11 cellular contexts compared by ENCODE assay signal in the genomic region with DNA sequence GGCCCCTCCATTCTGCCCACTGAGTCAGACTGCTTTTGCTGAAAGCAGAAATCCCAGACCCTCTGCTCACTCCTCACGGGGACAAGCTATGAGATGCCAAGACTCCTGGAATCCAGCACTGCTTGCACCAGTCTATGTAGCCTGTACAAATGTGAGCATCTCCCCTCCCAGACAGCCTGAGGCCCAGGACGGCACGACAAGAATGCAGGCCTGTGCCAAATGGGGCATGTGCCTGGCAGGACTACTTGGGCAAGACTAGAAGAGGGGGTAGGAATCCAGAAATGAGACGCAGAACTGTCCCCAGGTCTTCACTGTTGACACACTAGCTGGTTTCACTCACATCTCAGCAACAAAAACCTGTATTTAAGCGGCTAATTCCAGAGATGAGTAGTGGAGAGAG. TPM values are rescaled to one million over a fixed set of nuclear protein-coding genes. Genes with fewer than 3 reads are reported as not detected.
DNase-seq lines count a peak whose midpoint lies in the region; ATAC-seq and TF ChIP-seq lines count a peak whose summit lies in the region.
"Had no signal": no experiment of that assay in that cellular context is flagged by ENCODE, and none has a peak within 500 bp of the region (broad histone marks: within the 10 kb centered on the region; RNA-seq: fewer than 3 reads in every experiment).

No MANE protein-coding gene starts in this region.

- 52 to 62% methylated on average over 5 of the region's 5 CpGs for WGBS in heart right ventricle, 2 donors

- H3K27ac ChIP-seq in ascending aorta (peak overlapping the region; percentile 95 to 99), heart right ventricle (peak overlapping the region in 9 of 10 donors; percentile 34 to 100 (median 97))
- H3K27ac ChIP-seq: right lobe of liver had no signal

- intact Hi-C loops in ascending aorta (cut with DNase I) = loop anchor here (1.0 kb wide), 1 partner anchor 21 kb away; the partner anchor contains the start of gene INPP5K
- intact Hi-C loops in heart right ventricle (cut with DNase I) = loop anchor here in 1 of 10 donors (2.0 kb wide), 1 partner anchor 16 kb away; no protein-coding TSS in a partner anchor

- no peaks in the 10 kb centered on the region for H3K9me3 ChIP-seq in ascending aorta
- H3K9me3 ChIP-seq in heart right ventricle = no peaks in the 10 kb centered on the region
- H3K9me3 ChIP-seq: right lobe of liver had no signal

- DNase-seq in AG10803 (ENCODE audit: low read depth) = peak; percentile 91
- peak in 1 of 2 donors; percentile 88 for DNase-seq in ascending aorta (ENCODE audit: low spot score in 2 of 2)
- peak; percentile 71 to 74 for DNase-seq in heart right ventricle
- DNase-seq in renal cortical epithelial cell (ENCODE audit: low read depth) = peak; percentile 32
- DNase-seq in activated T-cell treated with anti-CD3 and anti-CD28 coated beads, Interleukin-2, amount 50 U/mL, for 1 hour = no peak
- DNase-seq in stimulated activated CD4-positive, alpha-beta T cell treated with anti-CD3 and anti-CD28 coated beads, Interleukin-15, amount 100 ng/mL, for 24 hours = no peak
- DNase-seq: activated T-cell treated with anti-CD3 and anti-CD28 coated beads for 4 hours, DMS 273 treated with DMSO at 0.1 percent for 48 hours, right lobe of liver had no signal

- TF ChIP-seq CTCF in AG10803 (conservative IDR thresholded peaks at IDR 0.05; ENCODE audit: low read length) (no peak), ascending aorta (IDR thresholded peaks at IDR 0.05) (no peak), heart right ventricle (IDR thresholded peaks at IDR 0.05) (no peak)

- H3K4me1 ChIP-seq in ascending aorta = peaks cover 29 to 47% of the 10 kb centered on the region in 2 donors
- H3K4me1 ChIP-seq in heart right ventricle = peaks cover 12 to 80% (median 64%) of the 10 kb centered on the region in 9 donors

- ATAC-seq in heart right ventricle = peak in 7 of 8 donors; percentile 30 to 71 (median 47)
- no peak for ATAC-seq in GM21447 (IDR thresholded peaks at IDR 0.05; ENCODE audit: unreplicated experiment)
- ATAC-seq in HG02763 (IDR thresholded peaks at IDR 0.05; ENCODE audit: unreplicated experiment) = no peak
- ATAC-seq: right lobe of liver had no signal

- H3K36me3 ChIP-seq in ascending aorta (peaks cover 15 to 41% of the 10 kb centered on the region in 2 donors), heart right ventricle (peaks cover 0 to 56% (median 6%) of the 10 kb centered on the region in 9 donors)

- no peaks in the 10 kb centered on the region for H3K27me3 ChIP-seq in ascending aorta
- peaks cover 0 to 10% (median 0%) of the 10 kb centered on the region in 7 donors for H3K27me3 ChIP-seq in heart right ventricle
- H3K27me3 ChIP-seq: right lobe of liver had no signal

- no peak overlapping the region; the same call in 1 of the 2 replicates for H3K4me3 ChIP-seq in AG10803 (ENCODE audit: low read length)
- peak overlapping the region in 1 of 2 donors; percentile 10 for H3K4me3 ChIP-seq in ascending aorta
- peak overlapping the region in 3 of 10 donors; percentile 6 to 14 (median 13) for H3K4me3 ChIP-seq in heart right ventricle
- H3K4me3 ChIP-seq: right lobe of liver had no signal

RNA-seq across cellular contexts. Expression of gene MYO1C, which starts 2.8 kb away (rescaled TPM):
- 251 TPM for total RNA-seq in ascending aorta
- total RNA-seq in heart right ventricle = 100 to 1,000 TPM; 131 to 229 (median 179) TPM
- 100 to 1,000 TPM; 101 to 120 TPM for polyA plus RNA-seq in heart right ventricle
- total RNA-seq in renal cortical epithelial cell = 214 and 355 TPM in 2 replicates

RNA-seq across cellular contexts. Expression of gene INPP5K, which starts 21.1 kb away (rescaled TPM):
- total RNA-seq in ascending aorta (73.7 TPM), heart right ventricle (10 to 100 TPM; 26.8 to 41.2 (median 32.7) TPM), renal cortical epithelial cell (26.5 and 42.2 TPM in 2 replicates)
- polyA plus RNA-seq in heart right ventricle = 10 to 100 TPM; 38.6 to 45.5 TPM

RNA-seq across cellular contexts. Expression of gene CRK, which starts 39.2 kb away (rescaled TPM):
- total RNA-seq in ascending aorta (83.4 TPM), heart right ventricle (10 to 100 TPM; 30.4 to 47.5 (median 37.9) TPM), renal cortical epithelial cell (159 and 234 TPM in 2 replicates)
- 10 to 100 TPM; 22.2 to 29.4 TPM for polyA plus RNA-seq in heart right ventricle

Comparison
In these comparisons a context has a peak if more than half of its experiments do, and no peak if none do; other contexts are left out.
1. DNase-seq: peak in AG10803 (single experiment), heart right ventricle (2 of 2) and renal cortical epithelial cell (single experiment); none in activated T-cell treated with anti-CD3 and anti-CD28 coated beads, Interleukin-2, amount 50 U/mL, for 1 hour (single experiment) and stimulated activated CD4-positive, alpha-beta T cell treated with anti-CD3 and anti-CD28 coated beads, Interleukin-15, amount 100 ng/mL, for 24 hours (single experiment).
2. ATAC-seq: peak in heart right ventricle (7 of 8); none in GM21447 (single experiment) and HG02763 (single experiment).